Comparison of ENCODE assay signal across 8 cellular contexts in genomic region chr19:14497347-14497921, GRCh38. TPM values are rescaled to one million over a fixed set of nuclear protein-coding genes. Genes with fewer than 3 reads are reported as not detected.
A peak's percentile ranks its signal among the peaks of the same experiment; 100 is the strongest.
DNase-seq lines count a peak whose midpoint lies in the region; ATAC-seq and TF ChIP-seq lines count a peak whose summit lies in the region.

No MANE protein-coding gene starts in this region.

- in situ Hi-C loops in gastrocnemius medialis (cut with MboI; ENCODE audit: low sequenced_read_pairs in 4 of 4): no loop called here

- H3K27me3 ChIP-seq in gastrocnemius medialis: no peaks in the 10 kb centered on the region

- H3K4me1 Mint-ChIP-seq in T-helper 17 cell: peaks cover 22% of the 10 kb centered on the region

- H3K27ac ChIP-seq in gastrocnemius medialis: peak overlapping the region; percentile 72 to 82 (median 74)

- ATAC-seq in T-helper 17 cell (no peak), gastrocnemius medialis (no peak)

- TF ChIP-seq CTCF in gastrocnemius medialis (IDR thresholded peaks at IDR 0.05 in 4 of 5, conservative IDR thresholded peaks at IDR 0.05 in 1 of 5): no peak

- no peak for TF ChIP-seq POLR2A in gastrocnemius medialis (IDR thresholded peaks at IDR 0.05)

- intact Hi-C loops in gastrocnemius medialis (cut with DNase I; ENCODE audit: low total_unique reads): loop anchor here (5.0 kb wide), 1 partner anchor 65 kb away; no protein-coding TSS in a partner anchor

- no peak overlapping the region for H3K4me3 ChIP-seq in gastrocnemius medialis

- H3K4me1 ChIP-seq in gastrocnemius medialis: peaks cover 6 to 18% of the 10 kb centered on the region in 2 donors

- no peaks in the 10 kb centered on the region for H3K36me3 Mint-ChIP-seq in T-helper 17 cell (ENCODE audit: low read depth)

- H3K36me3 ChIP-seq in gastrocnemius medialis: no peaks in the 10 kb centered on the region

- DNase-seq in DMS 273 (lab: John Stamatoyannopoulos, UW; ENCODE audit: unreplicated experiment): peak; percentile 47
- no peak for DNase-seq in DMS 273 treated with DMSO at 0.1 percent for 48 hours (lab: John Stamatoyannopoulos, UW)
- no peak for DNase-seq in T-helper 17 cell
- peak in 41 of 51 donors; percentile 17 to 83 (median 51) for DNase-seq in hypothalamus (lab: John Stamatoyannopoulos, UW)
- DNase-seq in gastrocnemius medialis: peak in 1 of 2 donors; percentile 33
- no peak for DNase-seq in dedifferentiated amniotic fluid mesenchymal stem cell (ENCODE audit: extremely low spot score)
- DNase-seq in 8988T: no peak
- DNase-seq in stimulated activated CD4-positive, alpha-beta T cell treated with anti-CD3 and anti-CD28 coated beads, Interleukin-4, amount 100 ng/mL, for 24 hours: no peak

- peak overlapping the region; percentile 88 for H3K4me3 Mint-ChIP-seq in T-helper 17 cell

- H3K27me3 Mint-ChIP-seq in T-helper 17 cell: no peaks in the 10 kb centered on the region

- H3K9me3 ChIP-seq in T-helper 17 cell (ENCODE audit: control insufficient read depth, low read length, poor library complexity, severe bottlenecking): no peaks in the 10 kb centered on the region
- no peaks in the 10 kb centered on the region for H3K9me3 ChIP-seq in gastrocnemius medialis

- H3K27ac Mint-ChIP-seq in T-helper 17 cell: no peak overlapping the region

RNA-seq across cellular contexts. Expression of gene GIPC1, which starts 1.5 kb away (rescaled TPM):
- total RNA-seq in T-helper 17 cell (10 to 100 TPM; 34.8 to 38.6 TPM), gastrocnemius medialis (10 to 100 TPM; 18.4 to 70.3 (median 54.7) TPM)

RNA-seq across cellular contexts. Expression of gene DNAJB1, which starts 20.8 kb away (rescaled TPM):
- total RNA-seq in T-helper 17 cell (100 to 1,000 TPM; 483 to 558 TPM), gastrocnemius medialis (10 to 100 TPM; 12.3 to 27.3 (median 16.6) TPM)

RNA-seq across cellular contexts. Expression of gene PTGER1, which starts 22.3 kb away (rescaled TPM):
- not detected for total RNA-seq in T-helper 17 cell
- total RNA-seq in gastrocnemius medialis: under 1 TPM in 1 of 4 donors, not detected in 3; 0.29 TPM

RNA-seq across cellular contexts. Expression of gene TECR, which starts 32.0 kb away (rescaled TPM):
- total RNA-seq in T-helper 17 cell (100 to 1,000 TPM; 111 to 125 TPM), gastrocnemius medialis (100 to 1,000 TPM in 2 of 4 donors, 10 to 100 TPM in 2; 56.2 to 155 (median 113) TPM)

Comparison
In these comparisons a context has a peak if more than half of its experiments do, and no peak if none do; other contexts are left out.
1. DNase-seq: peak in DMS 273 (single experiment) and hypothalamus (41 of 51); none in DMS 273 treated with DMSO at 0.1 percent for 48 hours (single experiment), T-helper 17 cell (0 of 3), dedifferentiated amniotic fluid mesenchymal stem cell (single experiment), 8988T (single experiment) and stimulated activated CD4-positive, alpha-beta T cell treated with anti-CD3 and anti-CD28 coated beads, Interleukin-4, amount 100 ng/mL, for 24 hours (single experiment).
2. RNA of gene DNAJB1, which starts 20.8 kb away (total RNA-seq): 483 to 558 TPM in T-helper 17 cell; 12.3 to 27.3 TPM in gastrocnemius medialis; every median in the first group is over 10 times any median in the second.